Comparison of ENCODE assay signal across 29 cellular contexts in the genomic region with DNA sequence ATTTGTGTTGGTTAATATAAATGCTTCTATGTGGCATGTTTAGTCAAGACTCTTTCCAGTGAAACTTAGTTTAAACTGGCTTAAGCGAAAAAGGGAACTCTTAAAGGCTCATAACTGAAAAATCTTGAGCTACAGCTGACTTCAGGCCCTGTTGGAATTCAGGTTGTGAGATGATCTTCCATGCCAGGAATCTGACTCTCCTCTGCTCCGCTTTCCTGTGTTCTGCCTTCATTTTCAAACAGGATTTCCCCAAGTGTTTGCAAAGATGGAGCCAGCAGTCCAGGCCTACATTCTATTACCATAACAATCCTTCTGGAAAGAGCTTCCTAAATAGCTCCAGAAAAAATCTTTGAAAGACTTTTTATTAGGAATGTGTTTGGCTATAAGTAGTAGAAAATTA.
"Had no signal": no experiment of that assay in that cellular context is flagged by ENCODE, and none has a peak within 500 bp of the region (broad histone marks: within the 10 kb centered on the region; RNA-seq: fewer than 3 reads in every experiment).

No MANE protein-coding gene starts in this region.

- H3K9me3 ChIP-seq: gastroesophageal sphincter, heart left ventricle, left lung, right lobe of liver, testis, upper lobe of left lung had no signal

- H3K27ac ChIP-seq: brain microvascular endothelial cell, epithelial cell of prostate, gastroesophageal sphincter, heart left ventricle, left lung, right lobe of liver, testis, upper lobe of left lung, WERI-Rb-1 had no signal

- H3K27ac Mint-ChIP-seq: activated CD4-positive, alpha-beta T cell treated with anti-CD3 and anti-CD28 coated beads, Interleukin-2, amount 10 ng/mL, durations not matched to agents 7 days and 5 days; activated CD8-positive, alpha-beta memory T cell treated with anti-CD3 and anti-CD28 coated beads, Interleukin-2, amount 10 ng/mL, durations not matched to agents 7 days and 5 days; activated CD8-positive, alpha-beta T cell treated with anti-CD3 and anti-CD28 coated beads for 36 hours; activated naive CD8-positive, alpha-beta T cell treated with anti-CD3 and anti-CD28 coated beads, Interleukin-2, amount 50 U/mL, for 24 hours; activated T-helper 1 cell treated with anti-CD3 and anti-CD28 coated beads, Interleukin-12 subunit alpha, Interleukin-12 subunit beta, Interleukin-2, Interleukin-4 antibody, amounts not matched to agents 30 ng/mL and 10 ng/mL and 1 ng/mL, durations not matched to agents 14 hours and 24 hours and 36 hours; nephron had no signal

- ATAC-seq: activated CD8-positive, alpha-beta memory T cell treated with anti-CD3 and anti-CD28 coated beads, Interleukin-2, amount 10 ng/mL, durations not matched to agents 7 days and 5 days; activated CD8-positive, alpha-beta T cell treated with anti-CD3 and anti-CD28 coated beads for 36 hours; activated naive CD8-positive, alpha-beta T cell treated with anti-CD3 and anti-CD28 coated beads, Interleukin-2, amount 50 U/mL, for 24 hours; gastroesophageal sphincter; heart left ventricle; left lung; right lobe of liver had no signal

- H3K36me3 ChIP-seq: right lobe of liver had no signal

- DNase-seq: activated CD4-positive, alpha-beta T cell treated with anti-CD3 and anti-CD28 coated beads, Interleukin-2, amount 10 ng/mL, durations not matched to agents 7 days and 5 days; activated CD4-positive, CD25-positive, alpha-beta regulatory T cell treated with anti-CD3 and anti-CD28 coated beads, Interleukin-2, amount 50 U/mL, for 72 hours; activated CD8-positive, alpha-beta memory T cell treated with anti-CD3 and anti-CD28 coated beads, Interleukin-2, amount 10 ng/mL, durations not matched to agents 7 days and 5 days; activated CD8-positive, alpha-beta T cell treated with anti-CD3 and anti-CD28 coated beads for 36 hours; activated gamma-delta T cell; activated naive CD4-positive, alpha-beta T cell treated with anti-CD3 and anti-CD28 coated beads, Interleukin-2, amount 50 U/mL, for 16 hours; activated naive CD8-positive, alpha-beta T cell treated with anti-CD3 and anti-CD28 coated beads, Interleukin-2, amount 50 U/mL, for 24 hours; brain microvascular endothelial cell; caudate nucleus; heart left ventricle; kidney; left lung; nucleus accumbens; posterior cingulate gyrus; right lobe of liver; small intestine; stimulated activated CD4-positive, alpha-beta T cell treated with anti-CD3 and anti-CD28 coated beads, Interleukin-15, amount 100 ng/mL, for 24 hours; stimulated activated CD8-positive, alpha-beta memory T cell treated with anti-CD3 and anti-CD28 coated beads, Interleukin-4, amount 100 ng/mL, for 48 hours; stimulated activated naive CD4-positive, alpha-beta T cell; T-helper 1 cell; testis; upper lobe of left lung; WERI-Rb-1 had no signal

- H3K4me3 ChIP-seq: gastroesophageal sphincter, heart left ventricle, left lung, right lobe of liver, testis, upper lobe of left lung had no signal

- H3K4me1 ChIP-seq: testis had no signal

- FAIRE-seq: colon, kidney, small intestine, TTC549 had no signal

- H3K27me3 Mint-ChIP-seq: activated CD4-positive, alpha-beta T cell treated with anti-CD3 and anti-CD28 coated beads, Interleukin-2, amount 10 ng/mL, durations not matched to agents 7 days and 5 days; activated CD8-positive, alpha-beta memory T cell treated with anti-CD3 and anti-CD28 coated beads, Interleukin-2, amount 10 ng/mL, durations not matched to agents 7 days and 5 days; activated CD8-positive, alpha-beta T cell treated with anti-CD3 and anti-CD28 coated beads for 36 hours; activated naive CD8-positive, alpha-beta T cell treated with anti-CD3 and anti-CD28 coated beads, Interleukin-2, amount 50 U/mL, for 24 hours had no signal

- H3K27me3 ChIP-seq: brain microvascular endothelial cell, gastroesophageal sphincter, heart left ventricle, left lung, right lobe of liver, testis, upper lobe of left lung had no signal

- H3K4me3 Mint-ChIP-seq: activated CD4-positive, alpha-beta T cell treated with anti-CD3 and anti-CD28 coated beads, Interleukin-2, amount 10 ng/mL, durations not matched to agents 7 days and 5 days; activated CD8-positive, alpha-beta memory T cell treated with anti-CD3 and anti-CD28 coated beads, Interleukin-2, amount 10 ng/mL, durations not matched to agents 7 days and 5 days; activated CD8-positive, alpha-beta T cell treated with anti-CD3 and anti-CD28 coated beads for 36 hours; activated naive CD8-positive, alpha-beta T cell treated with anti-CD3 and anti-CD28 coated beads, Interleukin-2, amount 50 U/mL, for 24 hours; activated T-helper 1 cell treated with anti-CD3 and anti-CD28 coated beads, Interleukin-12 subunit alpha, Interleukin-12 subunit beta, Interleukin-2, Interleukin-4 antibody, amounts not matched to agents 30 ng/mL and 10 ng/mL and 1 ng/mL, durations not matched to agents 14 hours and 24 hours and 36 hours; nephron had no signal

- H3K9me3 Mint-ChIP-seq: activated CD4-positive, alpha-beta T cell treated with anti-CD3 and anti-CD28 coated beads, Interleukin-2, amount 10 ng/mL, durations not matched to agents 7 days and 5 days; activated CD8-positive, alpha-beta T cell treated with anti-CD3 and anti-CD28 coated beads for 36 hours; activated naive CD8-positive, alpha-beta T cell treated with anti-CD3 and anti-CD28 coated beads, Interleukin-2, amount 50 U/mL, for 24 hours; activated T-helper 1 cell treated with anti-CD3 and anti-CD28 coated beads, Interleukin-12 subunit alpha, Interleukin-12 subunit beta, Interleukin-2, Interleukin-4 antibody, amounts not matched to agents 30 ng/mL and 10 ng/mL and 1 ng/mL, durations not matched to agents 14 hours and 24 hours and 36 hours; nephron had no signal
